ENCODE assay signal across 9 cellular contexts in the genomic region with DNA sequence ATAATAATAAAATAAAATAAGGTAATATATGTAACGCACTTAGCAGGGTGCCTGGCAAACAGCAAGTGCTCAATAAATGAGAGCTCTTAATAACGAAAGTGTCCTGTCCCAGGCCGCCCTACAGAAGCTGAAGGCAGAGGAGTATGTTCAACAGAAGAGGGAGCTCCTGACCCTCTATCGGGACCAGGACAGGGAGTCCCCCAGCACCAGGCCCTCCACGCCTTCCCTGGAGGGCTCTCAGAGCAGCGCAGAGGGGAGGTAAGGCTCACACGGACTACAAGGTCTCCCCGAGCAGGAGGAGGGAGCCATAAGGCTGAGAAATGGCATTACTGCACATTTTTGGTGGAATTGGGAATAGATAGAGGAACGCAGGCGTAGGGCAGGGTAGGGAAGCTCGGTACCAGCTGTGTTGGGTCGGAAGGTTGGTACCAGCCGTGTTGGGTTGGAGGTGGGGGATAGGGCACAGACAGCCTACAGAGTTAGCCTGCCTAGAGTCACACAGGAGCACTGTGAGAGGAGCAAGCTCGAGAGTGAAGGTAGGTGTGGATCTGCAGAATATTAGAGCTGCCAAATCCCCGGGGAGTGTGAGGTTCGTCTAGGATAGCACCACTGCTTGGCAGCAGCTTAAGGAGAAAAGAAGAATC. TPM values are rescaled to one million over a fixed set of nuclear protein-coding genes. Genes with fewer than 3 reads are reported as not detected.
A peak's percentile ranks its signal among the peaks of the same experiment; 100 is the strongest.
DNase-seq lines count a peak whose midpoint lies in the region; ATAC-seq lines count a peak whose summit lies in the region.
"Had no signal": no experiment of that assay in that cellular context is flagged by ENCODE, and none has a peak within 500 bp of the region (broad histone marks: within the 10 kb centered on the region; RNA-seq: fewer than 3 reads in every experiment).

No MANE protein-coding gene starts in this region.

- no peak overlapping the region for H2BK12ac ChIP-seq in neuronal stem cell (ENCODE audit: low read length)

- H3K79me1 ChIP-seq in neuronal stem cell (ENCODE audit: low read depth, low read length) = no peaks in the 10 kb centered on the region

- H3K4me1 Mint-ChIP-seq in activated CD8-positive, alpha-beta memory T cell treated with anti-CD3 and anti-CD28 coated beads, Interleukin-2, amount 10 ng/mL, durations not matched to agents 7 days and 5 days = peaks cover 48% of the 10 kb centered on the region

- no peak overlapping the region for H3K9ac ChIP-seq in neuronal stem cell (ENCODE audit: low read depth, low read length, poor library complexity)

- H3K4me3 ChIP-seq in neuronal stem cell (ENCODE audit: low read length in 2 of 2) = no peak overlapping the region

- no peak overlapping the region for H2BK5ac ChIP-seq in neuronal stem cell (ENCODE audit: low read length)

- no peak overlapping the region for H3K14ac ChIP-seq in neuronal stem cell (ENCODE audit: low read length)

- peaks cover 14 to 50% of the 10 kb centered on the region in 2 donors for H3K36me3 ChIP-seq in neuronal stem cell (replicated peaks in 1 of 2; ENCODE audit: control insufficient read depth in 2 of 2, insufficient read depth in 2 of 2, low read length in 2 of 2)

- peak; percentile 54 for DNase-seq in activated CD8-positive, alpha-beta memory T cell treated with anti-CD3 and anti-CD28 coated beads, Interleukin-2, amount 10 ng/mL, durations not matched to agents 7 days and 5 days
- no peak for DNase-seq in activated CD8-positive, alpha-beta memory T cell treated with anti-CD3 and anti-CD28 coated beads, Interleukin-2, amount 50 U/mL, for 48 hours
- DNase-seq in RPMI8226 (peak; percentile 36), fibroblast of gingiva (ENCODE audit: low read depth) (peak; percentile 73), neuronal stem cell (ENCODE audit: low spot score) (no peak), OCI-M2 (lab: John Stamatoyannopoulos, UW; ENCODE audit: unreplicated experiment) (no peak)
- DNase-seq: activated T-cell treated with anti-CD3 and anti-CD28 coated beads, Interleukin-2, amount 50 U/mL, for 4 hours had no signal

- no peak overlapping the region for H2AFZ ChIP-seq in neuronal stem cell (ENCODE audit: low read length)

- no peak overlapping the region for H2BK15ac ChIP-seq in neuronal stem cell (ENCODE audit: low read length)

- H4K91ac ChIP-seq in neuronal stem cell (ENCODE audit: low read depth, low read length, poor library complexity) = no peak overlapping the region

- H3K9me3 Mint-ChIP-seq in activated CD8-positive, alpha-beta memory T cell treated with anti-CD3 and anti-CD28 coated beads, Interleukin-2, amount 10 ng/mL, durations not matched to agents 7 days and 5 days (ENCODE audit: low read depth) = no peaks in the 10 kb centered on the region
- H3K9me3 Mint-ChIP-seq: activated T-cell treated with anti-CD3 and anti-CD28 coated beads, Interleukin-2, amount 50 U/mL, for 4 hours had no signal

- H2BK120ac ChIP-seq in neuronal stem cell (ENCODE audit: low read depth, low read length) = no peak overlapping the region

- H4K8ac ChIP-seq in neuronal stem cell (ENCODE audit: low read depth, low read length) = no peak overlapping the region

- WGBS in neuronal stem cell (ENCODE audit: extremely low coverage in 2 of 2, insufficient read length in 2 of 2, insufficient replicate concordance in 1 of 2), 2 donors = no CpG with 5 or more reads among the region's 16 CpGs

- peak; percentile 38 for ATAC-seq in activated CD8-positive, alpha-beta memory T cell treated with anti-CD3 and anti-CD28 coated beads, Interleukin-2, amount 10 ng/mL, durations not matched to agents 7 days and 5 days
- ATAC-seq in GM19467 (IDR thresholded peaks at IDR 0.05; ENCODE audit: unreplicated experiment) (no peak), GM21786 (IDR thresholded peaks at IDR 0.05; ENCODE audit: unreplicated experiment) (no peak)

- no peaks in the 10 kb centered on the region for H3K27me3 Mint-ChIP-seq in activated CD8-positive, alpha-beta memory T cell treated with anti-CD3 and anti-CD28 coated beads, Interleukin-2, amount 10 ng/mL, durations not matched to agents 7 days and 5 days

- no peak overlapping the region for H2AK5ac ChIP-seq in neuronal stem cell (ENCODE audit: low read depth, low read length)

- no peak overlapping the region for H3K4me3 Mint-ChIP-seq in activated CD8-positive, alpha-beta memory T cell treated with anti-CD3 and anti-CD28 coated beads, Interleukin-2, amount 10 ng/mL, durations not matched to agents 7 days and 5 days
- H3K4me3 Mint-ChIP-seq: activated T-cell treated with anti-CD3 and anti-CD28 coated beads, Interleukin-2, amount 50 U/mL, for 4 hours had no signal

- H3K27me3 ChIP-seq in neuronal stem cell (ENCODE audit: control insufficient read depth in 3 of 3, insufficient read depth in 3 of 3, low read depth in 1 of 3, low read length in 3 of 3) = no peaks in the 10 kb centered on the region

- H3K4ac ChIP-seq in neuronal stem cell (ENCODE audit: low read length) = no peak overlapping the region

- no peaks in the 10 kb centered on the region for H3K9me3 ChIP-seq in neuronal stem cell (replicated peaks in 1 of 2; ENCODE audit: control insufficient read depth in 2 of 2, insufficient read depth in 1 of 2, low read depth in 1 of 2, low read length in 2 of 2)

- no peak overlapping the region for H3K18ac ChIP-seq in neuronal stem cell (ENCODE audit: low read length)

- no peak overlapping the region for H3K27ac Mint-ChIP-seq in activated CD8-positive, alpha-beta memory T cell treated with anti-CD3 and anti-CD28 coated beads, Interleukin-2, amount 10 ng/mL, durations not matched to agents 7 days and 5 days

- H3K4me1 ChIP-seq in neuronal stem cell (ENCODE audit: control insufficient read depth in 2 of 2, insufficient read depth in 1 of 2, low read depth in 1 of 2, low read length in 2 of 2) = peaks cover 22 to 23% of the 10 kb centered on the region in 2 donors

- CTCF ChIA-PET in activated CD8-positive, alpha-beta memory T cell treated with anti-CD3 and anti-CD28 coated beads, Interleukin-2, amount 10 ng/mL, durations not matched to agents 7 days and 5 days (lab: Charles Lee) = interaction anchor here (0.6 to 2.7 kb wide), 11 partner anchors 9 to 211 kb away, joined by 3 to 22 read pairs (median 7); partner anchors contain the start of gene VAMP1

- H3K27ac ChIP-seq in neuronal stem cell (replicated peaks; ENCODE audit: low read length) = no peak overlapping the region

- no peak overlapping the region for H3K4me2 ChIP-seq in neuronal stem cell (ENCODE audit: insufficient read depth, low read length, poor library complexity, severe bottlenecking)

- H3K23ac ChIP-seq in neuronal stem cell (ENCODE audit: low read depth, low read length, poor library complexity) = peak overlapping the region; percentile 2

- H3K36me3 Mint-ChIP-seq in activated CD8-positive, alpha-beta memory T cell treated with anti-CD3 and anti-CD28 coated beads, Interleukin-2, amount 10 ng/mL, durations not matched to agents 7 days and 5 days = peaks cover 25% of the 10 kb centered on the region

RNA-seq across cellular contexts. Expression of gene TNFRSF1A, which starts 15.4 kb away (rescaled TPM):
- total RNA-seq in activated CD8-positive, alpha-beta memory T cell treated with anti-CD3 and anti-CD28 coated beads, Interleukin-2, amount 10 ng/mL, durations not matched to agents 7 days and 5 days = 10 to 100 TPM; 63.3 to 71.5 TPM
- polyA plus RNA-seq in neuronal stem cell (2013, experiment 1 of 2) = 35.2 TPM
- 34.5 TPM for polyA plus RNA-seq in neuronal stem cell (2013, experiment 2 of 2)

RNA-seq across cellular contexts. Expression of gene PLEKHG6, which starts 16.0 kb away (rescaled TPM):
- total RNA-seq in activated CD8-positive, alpha-beta memory T cell treated with anti-CD3 and anti-CD28 coated beads, Interleukin-2, amount 10 ng/mL, durations not matched to agents 7 days and 5 days = not detected
- 1.2 TPM for polyA plus RNA-seq in neuronal stem cell (2013, experiment 1 of 2)
- polyA plus RNA-seq in neuronal stem cell (2013, experiment 2 of 2) = 1.3 TPM
- total RNA-seq: activated T-cell treated with anti-CD3 and anti-CD28 coated beads, Interleukin-2, amount 50 U/mL, for 4 hours had no signal

RNA-seq across cellular contexts. Expression of gene SCNN1A, which starts 48.9 kb away (rescaled TPM):
- total RNA-seq in activated CD8-positive, alpha-beta memory T cell treated with anti-CD3 and anti-CD28 coated beads, Interleukin-2, amount 10 ng/mL, durations not matched to agents 7 days and 5 days = under 1 TPM; 0.49 to 0.58 TPM
- 0.40 TPM for polyA plus RNA-seq in neuronal stem cell (2013, experiment 1 of 2)
- polyA plus RNA-seq in neuronal stem cell (2013, experiment 2 of 2) = 0.68 TPM

RNA-seq across cellular contexts. Expression of gene LTBR, which starts 57.5 kb away (rescaled TPM):
- total RNA-seq in activated CD8-positive, alpha-beta memory T cell treated with anti-CD3 and anti-CD28 coated beads, Interleukin-2, amount 10 ng/mL, durations not matched to agents 7 days and 5 days = under 1 TPM; 0.30 to 0.41 TPM
- 2.3 TPM for polyA plus RNA-seq in neuronal stem cell (2013, experiment 1 of 2)
- polyA plus RNA-seq in neuronal stem cell (2013, experiment 2 of 2) = 2.3 TPM

Comparison
In these comparisons a context has a peak if more than half of its experiments do, and no peak if none do; other contexts are left out.
1. DNase-seq: peak in activated CD8-positive, alpha-beta memory T cell treated with anti-CD3 and anti-CD28 coated beads, Interleukin-2, amount 10 ng/mL, durations not matched to agents 7 days and 5 days (single experiment), RPMI8226 (single experiment) and fibroblast of gingiva (single experiment); none in activated CD8-positive, alpha-beta memory T cell treated with anti-CD3 and anti-CD28 coated beads, Interleukin-2, amount 50 U/mL, for 48 hours (single experiment), neuronal stem cell (single experiment) and OCI-M2 (single experiment).